Comparison of ENCODE assay signal across 17 cellular contexts in the genomic region with DNA sequence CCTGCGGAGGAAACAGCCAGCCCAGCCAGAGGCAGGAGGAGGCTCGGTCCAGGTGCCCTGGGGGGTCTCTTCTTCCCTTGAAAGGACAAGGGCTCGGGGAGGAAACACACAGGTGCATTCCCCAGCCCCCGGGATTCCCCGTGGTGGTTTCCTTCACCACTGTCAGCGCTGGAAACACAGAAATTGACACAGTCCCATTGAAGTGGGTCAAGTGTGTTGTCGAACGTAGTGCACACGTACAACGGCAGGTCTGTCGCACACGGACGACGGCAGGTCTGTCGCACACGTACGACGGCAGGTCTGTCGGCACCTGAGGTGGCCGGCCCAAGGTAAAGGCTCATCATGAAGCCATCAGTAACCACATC.
DNase-seq lines count a peak whose midpoint lies in the region; ATAC-seq and TF ChIP-seq lines count a peak whose summit lies in the region.
"Had no signal": no experiment of that assay in that cellular context is flagged by ENCODE, and none has a peak within 500 bp of the region (broad histone marks: within the 10 kb centered on the region; RNA-seq: fewer than 3 reads in every experiment).

No MANE protein-coding gene starts in this region.

- in situ Hi-C loops in GM13976 (cut with MboI; ENCODE audit: low sequenced_read_pairs, unreplicated experiment), result no loop called here

- no peaks in the 10 kb centered on the region for H3K4me1 Mint-ChIP-seq in activated CD8-positive, alpha-beta T cell treated with anti-CD3 and anti-CD28 coated beads for 36 hours (ENCODE audit: low read depth)
- H3K4me1 Mint-ChIP-seq in type B pancreatic cell (ENCODE audit: unreplicated experiment), result no peaks in the 10 kb centered on the region
- H3K4me1 Mint-ChIP-seq: stimulated activated naive B cell treated with anti-CD40 and anti-IgM and Interleukin-4, amounts not matched to agents 10 μg/mL and 1 μg/mL and 100 μg/mL, for 72 hours had no signal

- CTCF ChIA-PET in activated CD8-positive, alpha-beta T cell treated with anti-CD3 and anti-CD28 coated beads for 36 hours (lab: Charles Lee), result no interaction called here

- ATAC-seq in left ventricle myocardium superior, result no peak
- ATAC-seq in left cardiac atrium, result no peak
- peak; percentile 49 for ATAC-seq in activated CD8-positive, alpha-beta T cell treated with anti-CD3 and anti-CD28 coated beads for 36 hours
- ATAC-seq: left lung, mucosa of descending colon had no signal

- H3K36me3 Mint-ChIP-seq in activated CD8-positive, alpha-beta T cell treated with anti-CD3 and anti-CD28 coated beads for 36 hours (ENCODE audit: low read depth), result no peaks in the 10 kb centered on the region
- H3K36me3 Mint-ChIP-seq in type B pancreatic cell, result no peaks in the 10 kb centered on the region
- H3K36me3 Mint-ChIP-seq: stimulated activated naive B cell treated with anti-CD40 and anti-IgM and Interleukin-4, amounts not matched to agents 10 μg/mL and 1 μg/mL and 100 μg/mL, for 72 hours had no signal

- no peak overlapping the region for H3K4me3 Mint-ChIP-seq in activated CD8-positive, alpha-beta T cell treated with anti-CD3 and anti-CD28 coated beads for 36 hours
- no peak overlapping the region for H3K4me3 Mint-ChIP-seq in type B pancreatic cell
- H3K4me3 Mint-ChIP-seq: stimulated activated naive B cell treated with anti-CD40 and anti-IgM and Interleukin-4, amounts not matched to agents 10 μg/mL and 1 μg/mL and 100 μg/mL, for 72 hours had no signal

- H3K27ac Mint-ChIP-seq in activated CD8-positive, alpha-beta T cell treated with anti-CD3 and anti-CD28 coated beads for 36 hours, result no peak overlapping the region
- H3K27ac Mint-ChIP-seq in type B pancreatic cell, result no peak overlapping the region
- H3K27ac Mint-ChIP-seq: stimulated activated naive B cell treated with anti-CD40 and anti-IgM and Interleukin-4, amounts not matched to agents 10 μg/mL and 1 μg/mL and 100 μg/mL, for 72 hours had no signal

- peaks cover 1% of the 10 kb centered on the region for H3K27me3 Mint-ChIP-seq in activated CD8-positive, alpha-beta T cell treated with anti-CD3 and anti-CD28 coated beads for 36 hours
- peaks cover 27% of the 10 kb centered on the region for H3K27me3 Mint-ChIP-seq in type B pancreatic cell

- TF ChIP-seq CTCF in activated CD8-positive, alpha-beta T cell treated with anti-CD3 and anti-CD28 coated beads for 36 hours (IDR thresholded peaks at IDR 0.05), result no peak
- no peak for TF ChIP-seq CTCF in type B pancreatic cell (conservative IDR thresholded peaks at IDR 0.05)
- no peak for TF ChIP-seq CTCF in GM13976 (IDR thresholded peaks at IDR 0.05; ENCODE audit: borderline replicate concordance, control extremely low read depth, extremely low read depth, insufficient read depth, missing control alignments)

- intact Hi-C loops in left ventricle myocardium superior (cut with micrococcal nuclease), result no loop called here
- intact Hi-C loops in left cardiac atrium (cut with DNase I), result no loop called here
- intact Hi-C loops in activated CD8-positive, alpha-beta T cell treated with anti-CD3 and anti-CD28 coated beads for 36 hours (cut with micrococcal nuclease), result no loop called here

- DNase-seq in left ventricle myocardium superior (peak; percentile 19), left cardiac atrium (no peak), mucosa of gallbladder (ENCODE audit: low spot score) (peak; percentile 5), type B pancreatic cell (ENCODE audit: extremely low spot score, unreplicated experiment) (peak; percentile 50), GM19240 (ENCODE audit: insufficient read length, low spot score) (no peak), GM13976 (ENCODE audit: low spot score) (no peak), HUDEP-2 (lab: John Stamatoyannopoulos, UW; ENCODE audit: unreplicated experiment in 76 of 76) (no peak)
- DNase-seq in activated CD8-positive, alpha-beta T cell treated with anti-CD3 and anti-CD28 coated beads for 36 hours, result peak; percentile 34
- DNase-seq: DND-41; effector memory CD4-positive, alpha-beta T cell; KG1; NCI-H2029 treated with DMSO at 0.1 percent for 48 hours; NCI-H446 treated with DMSO at 0.1 percent for 48 hours; stimulated activated naive B cell treated with anti-CD40 and anti-IgM and Interleukin-4, amounts not matched to agents 10 μg/mL and 1 μg/mL and 100 μg/mL, for 72 hours; trophoblast cell had no signal

- no peaks in the 10 kb centered on the region for H3K9me3 Mint-ChIP-seq in activated CD8-positive, alpha-beta T cell treated with anti-CD3 and anti-CD28 coated beads for 36 hours
- H3K9me3 Mint-ChIP-seq in type B pancreatic cell, result no peaks in the 10 kb centered on the region

- POLR2A ChIA-PET in activated CD8-positive, alpha-beta T cell treated with anti-CD3 and anti-CD28 coated beads for 36 hours (lab: Charles Lee), result no interaction called here

Comparison
In these comparisons a context has a peak if more than half of its experiments do, and no peak if none do; other contexts are left out.
1. DNase-seq: peak in left ventricle myocardium superior (single experiment), activated CD8-positive, alpha-beta T cell treated with anti-CD3 and anti-CD28 coated beads for 36 hours (single experiment), mucosa of gallbladder (single experiment) and type B pancreatic cell (single experiment); none in left cardiac atrium (single experiment), GM19240 (single experiment), GM13976 (single experiment) and HUDEP-2 (0 of 76).